ENCODE assay signal across 8 cellular contexts in genomic region chr17:59963738-59964454, GRCh38. TPM values are rescaled to one million over a fixed set of nuclear protein-coding genes. Genes with fewer than 3 reads are reported as not detected.
DNase-seq lines count a peak whose midpoint lies in the region; ATAC-seq and TF ChIP-seq lines count a peak whose summit lies in the region.

No MANE protein-coding gene starts in this region.

- peak overlapping the region; percentile 89 for H3K27ac Mint-ChIP-seq in CD4-positive, alpha-beta T cell

- H3K27me3 ChIP-seq in CD4-positive, alpha-beta T cell (ENCODE audit: control insufficient read depth, insufficient read depth, low read length) = no peaks in the 10 kb centered on the region
- H3K27me3 ChIP-seq in HUES64 (ENCODE audit: insufficient read depth, low read length) (peaks cover 24% of the 10 kb centered on the region), SJSA1 (replicated peaks) (no peaks in the 10 kb centered on the region), heart right ventricle (no peaks in the 10 kb centered on the region), upper lobe of right lung (no peaks in the 10 kb centered on the region)

- peak overlapping the region; percentile 67 for H3K9ac ChIP-seq in HUES64 (ENCODE audit: low read depth, low read length)

- ATAC-seq in CD4-positive, alpha-beta T cell (ENCODE audit: poor library complexity) = peak; percentile 64
- ATAC-seq in GM21381 (IDR thresholded peaks at IDR 0.05; ENCODE audit: unreplicated experiment) (peak; percentile 38), heart right ventricle (peak; percentile 49 to 69 (median 59)), upper lobe of right lung (peak; percentile 23)

- POLR2A ChIA-PET in CD4-positive, alpha-beta T cell (lab: Charles Lee) = interaction anchor here (0.7 to 3.1 kb wide), 15 partner anchors 13 to 857 kb away, joined by 3 to 35 read pairs (median 4); partner anchors contain the start of genes BCAS3, CLTC, DHX40 and PTRH2

- no peaks in the 10 kb centered on the region for H3K27me3 Mint-ChIP-seq in CD4-positive, alpha-beta T cell

- WGBS in HUES64 = 18% methylated on average over 21 of the region's 21 CpGs
- 3 to 4% methylated on average over 21 of the region's 21 CpGs for WGBS in heart right ventricle, 2 donors

- peak; percentile 22 to 57 (median 34) for DNase-seq in CD4-positive, alpha-beta T cell
- DNase-seq in SJSA1 (ENCODE audit: low read depth in 1 of 2, low spot score in 2 of 2) = peak in 1 of 2 experiments; percentile 63
- DNase-seq in amniotic epithelial cell (ENCODE audit: low read depth) = peak; percentile 56
- DNase-seq in heart right ventricle = peak; percentile 29 to 40
- peak; percentile 84 for DNase-seq in posterior vena cava (ENCODE audit: low spot score)
- DNase-seq in upper lobe of right lung = no peak

- intact Hi-C loops in CD4-positive, alpha-beta T cell (cut with DNase I, micrococcal nuclease) = loop anchor here (5.0 to 10.0 kb wide), 4 partner anchors 49 to 859 kb away; partner anchors contain the start of genes RPS6KB1 (in 1 of the 2), TRIM37 (in 1 of the 2) and TUBD1 (in 1 of the 2)
- intact Hi-C loops in heart right ventricle (cut with DNase I) = loop anchor here in 3 of 10 donors (5.0 to 10.0 kb wide), 2 partner anchors 71 to 73 kb away; no protein-coding TSS in a partner anchor
- intact Hi-C loops in posterior vena cava (cut with DNase I) = loop anchor here in 1 of 2 donors (10.0 kb wide), 1 partner anchor 71 kb away; no protein-coding TSS in a partner anchor
- intact Hi-C loops in upper lobe of right lung (cut with DNase I) = no loop called here

- no peaks in the 10 kb centered on the region for H3K9me3 ChIP-seq in CD4-positive, alpha-beta T cell (ENCODE audit: control insufficient read depth, low read length)
- H3K9me3 ChIP-seq in HUES64 (ENCODE audit: insufficient read depth, low read depth, low read length) = no peaks in the 10 kb centered on the region
- no peaks in the 10 kb centered on the region for H3K9me3 ChIP-seq in SJSA1 (replicated peaks)
- no peaks in the 10 kb centered on the region for H3K9me3 ChIP-seq in heart right ventricle
- H3K9me3 ChIP-seq in upper lobe of right lung = no peaks in the 10 kb centered on the region

- peak overlapping the region; percentile 80 for H3K27ac ChIP-seq in CD4-positive, alpha-beta T cell (ENCODE audit: low read depth, low read length)
- H3K27ac ChIP-seq in HUES64 (ENCODE audit: low read depth, low read length) = no peak overlapping the region
- peak overlapping the region; percentile 70 for H3K27ac ChIP-seq in SJSA1
- peak overlapping the region; percentile 48 to 98 (median 94) for H3K27ac ChIP-seq in heart right ventricle
- H3K27ac ChIP-seq in upper lobe of right lung = peak overlapping the region; percentile 95

- no peaks in the 10 kb centered on the region for H3K36me3 ChIP-seq in HUES64 (ENCODE audit: insufficient read depth, low read length)
- H3K36me3 ChIP-seq in SJSA1 = peaks cover 7% of the 10 kb centered on the region; the same call in 1 of the 2 replicates
- H3K36me3 ChIP-seq in heart right ventricle = peaks cover 0 to 34% (median 0%) of the 10 kb centered on the region in 9 donors
- peaks cover 8% of the 10 kb centered on the region for H3K36me3 ChIP-seq in upper lobe of right lung

- peak overlapping the region; percentile 94 for H3K4me3 Mint-ChIP-seq in CD4-positive, alpha-beta T cell

- H3K9me3 Mint-ChIP-seq in CD4-positive, alpha-beta T cell = no peaks in the 10 kb centered on the region

- peak overlapping the region; percentile 70 for H3K4me3 ChIP-seq in HUES64 (ENCODE audit: low read length)
- peak overlapping the region; percentile 78 for H3K4me3 ChIP-seq in SJSA1
- H3K4me3 ChIP-seq in heart right ventricle = peak overlapping the region; percentile 51 to 98 (median 78)
- peak overlapping the region; percentile 90 for H3K4me3 ChIP-seq in upper lobe of right lung

- H3K4me1 Mint-ChIP-seq in CD4-positive, alpha-beta T cell (ENCODE audit: low read depth) = peaks cover 30% of the 10 kb centered on the region

- H3K4me1 ChIP-seq in HUES64 (ENCODE audit: insufficient read depth, low read length) (no peaks in the 10 kb centered on the region), SJSA1 (replicated peaks) (peaks cover 11% of the 10 kb centered on the region), heart right ventricle (peaks cover 5 to 32% (median 17%) of the 10 kb centered on the region in 9 donors), upper lobe of right lung (peaks cover 16% of the 10 kb centered on the region)

- CTCF ChIA-PET in CD4-positive, alpha-beta T cell (lab: Charles Lee) = interaction anchor here (0.9 to 1.3 kb wide), 3 partner anchors 14 to 73 kb away, joined by 3 read pairs; no protein-coding TSS in a partner anchor

- no peak for TF ChIP-seq CTCF in CD4-positive, alpha-beta T cell (IDR thresholded peaks at IDR 0.05)
- TF ChIP-seq CTCF in heart right ventricle (IDR thresholded peaks at IDR 0.05) (no peak), upper lobe of right lung (IDR thresholded peaks at IDR 0.05) (no peak)

- peaks cover 22% of the 10 kb centered on the region for H3K36me3 Mint-ChIP-seq in CD4-positive, alpha-beta T cell (ENCODE audit: low read depth)

RNA-seq across cellular contexts. Expression of gene RNFT1, which starts 0.6 kb away (rescaled TPM):
- 10 to 100 TPM; 19.8 to 19.9 TPM for total RNA-seq in CD4-positive, alpha-beta T cell
- 5.6 TPM for polyA plus RNA-seq in HUES64 (2013, experiment 1 of 2)
- 5.3 TPM for polyA plus RNA-seq in HUES64 (2013, experiment 2 of 2)
- total RNA-seq in SJSA1 (2014; rRNA removed; shearing (Covaris generic)) = 42.4 and 43.6 TPM in 2 replicates
- total RNA-seq in heart right ventricle (10 to 100 TPM in 3 of 10 donors, 1 to 10 TPM in 7; 5.8 to 12.5 (median 8.4) TPM), posterior vena cava (10 to 100 TPM; 12.9 to 13.6 TPM), upper lobe of right lung (30.1 TPM)
- polyA plus RNA-seq in heart right ventricle = 10 to 100 TPM in 1 of 2 donors, 1 to 10 TPM in 1; 8.3 to 17.3 TPM
